8 cellular contexts compared by ENCODE assay signal in the genomic region with DNA sequence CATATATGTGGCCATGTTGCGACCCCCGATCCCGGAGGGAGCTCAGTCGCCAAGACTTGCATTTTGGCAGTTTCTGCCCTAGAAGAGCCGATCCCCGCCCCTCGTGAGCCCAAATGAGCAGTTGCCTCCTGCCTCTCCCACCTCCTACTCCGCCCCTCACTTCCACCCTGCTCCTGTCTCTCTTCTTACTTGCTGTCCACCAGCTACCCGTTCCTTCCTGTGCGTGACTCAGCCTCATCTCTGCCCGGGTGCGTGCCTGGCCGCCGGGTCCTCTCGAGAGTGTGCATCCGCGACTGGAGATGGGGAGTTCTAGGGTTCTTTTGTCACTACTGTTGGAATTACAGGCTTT.
DNase-seq lines count a peak whose midpoint lies in the region; ATAC-seq and TF ChIP-seq lines count a peak whose summit lies in the region.

No MANE protein-coding gene starts in this region.

- peak overlapping the region; percentile 96 for H3K4me3 Mint-ChIP-seq in central memory CD8-positive, alpha-beta T cell

- H3K27ac Mint-ChIP-seq in central memory CD8-positive, alpha-beta T cell (ENCODE audit: low read depth), result peak overlapping the region; percentile 98

- ATAC-seq in HG02588 (IDR thresholded peaks at IDR 0.05; ENCODE audit: unreplicated experiment), result peak; percentile 39
- peak; percentile 82 for ATAC-seq in central memory CD8-positive, alpha-beta T cell (replicated peaks; ENCODE audit: extremely low read depth, poor library complexity, severe bottlenecking)

- peaks cover 27% of the 10 kb centered on the region for H3K36me3 Mint-ChIP-seq in central memory CD8-positive, alpha-beta T cell (ENCODE audit: insufficient read depth)

- no peak for TF ChIP-seq POLR2A in NB4 (IDR thresholded peaks at IDR 0.05; ENCODE audit: extremely low read depth, insufficient read length)

- peak overlapping the region; percentile 89 for H3K4me3 ChIP-seq in NB4 (ENCODE audit: low read depth, low read length)

- DNase-seq in DMS79 treated with DMSO at 0.1 percent for 48 hours (lab: John Stamatoyannopoulos, UW) (peak; percentile 25), DMS79 (lab: John Stamatoyannopoulos, UW) (no peak), NB4 (ENCODE audit: low read depth) (peak; percentile 92), kidney glomerular epithelial cell (lab: John Stamatoyannopoulos, UW) (peak; percentile 85)
- peak; percentile 73 for DNase-seq in activated CD4-positive, CD25-positive, alpha-beta regulatory T cell treated with anti-CD3 and anti-CD28 coated beads, Interleukin-2, amount 50 U/mL, for 72 hours
- peak; percentile 50 to 64 for DNase-seq in central memory CD8-positive, alpha-beta T cell (ENCODE audit: low spot score in 2 of 2)
- peak; percentile 36 to 58 for DNase-seq in stimulated activated CD4-positive, alpha-beta T cell treated with anti-CD3 and anti-CD28 coated beads, Interleukin-1b, Interleukin-23, amount 100 ng/mL, for 4 hours (ENCODE audit: low read depth in 2 of 2)

- H3K27me3 Mint-ChIP-seq in central memory CD8-positive, alpha-beta T cell, result no peaks in the 10 kb centered on the region

- H3K9me3 Mint-ChIP-seq in central memory CD8-positive, alpha-beta T cell, result no peaks in the 10 kb centered on the region

- no peak for TF ChIP-seq CTCF in NB4 (IDR thresholded peaks at IDR 0.05; ENCODE audit: low read depth, low read length)

- peaks cover 63% of the 10 kb centered on the region for H3K4me1 Mint-ChIP-seq in central memory CD8-positive, alpha-beta T cell
